In genomic region chr12:113186666-113187325, GRCh38 we compare ENCODE assay signal across 7 cellular contexts. TPM values are rescaled to one million over a fixed set of nuclear protein-coding genes. Genes with fewer than 3 reads are reported as not detected.
DNase-seq lines count a peak whose midpoint lies in the region; ATAC-seq and TF ChIP-seq lines count a peak whose summit lies in the region.

No MANE protein-coding gene starts in this region.

- peaks cover 31% of the 10 kb centered on the region for H3K36me3 ChIP-seq in SK-N-MC (ENCODE audit: insufficient read depth, low read length)
- peaks cover 0 to 17% of the 10 kb centered on the region in 2 donors for H3K36me3 ChIP-seq in gastrocnemius medialis

- in situ Hi-C loops in gastrocnemius medialis (cut with MboI; ENCODE audit: low sequenced_read_pairs in 4 of 4), result loop anchor here in 2 of 4 donors (10.0 to 25.0 kb wide), 2 partner anchors 126 to 148 kb away; partner anchors contain the start of gene SLC8B1 (in 1 of the 2)

- H3K4me3 ChIP-seq in GM12875 (ENCODE audit: low read depth, low read length) (peak overlapping the region; percentile 96), SK-N-MC (peak overlapping the region; percentile 99), fibroblast of mammary gland (ENCODE audit: control insufficient read depth, low read depth, low read length) (peak overlapping the region; percentile 83), gastrocnemius medialis (peak overlapping the region in 3 of 4 donors; percentile 87 to 98 (median 92))

- H3K27me3 ChIP-seq in gastrocnemius medialis, result no peaks in the 10 kb centered on the region

- ATAC-seq in gastrocnemius medialis (no peak), HG02642 (IDR thresholded peaks at IDR 0.05; ENCODE audit: poor library complexity, unreplicated experiment) (no peak), HG02884 (IDR thresholded peaks at IDR 0.05; ENCODE audit: unreplicated experiment) (no peak)

- peaks cover 22 to 24% of the 10 kb centered on the region in 2 donors for H3K4me1 ChIP-seq in gastrocnemius medialis

- TF ChIP-seq POLR2A in gastrocnemius medialis (IDR thresholded peaks at IDR 0.05), result no peak

- H3K9ac ChIP-seq in SK-N-MC (ENCODE audit: insufficient read length), result peak overlapping the region; percentile 99

- DNase-seq in SK-N-MC (ENCODE audit: low read depth, low spot score), result no peak
- DNase-seq in fibroblast of mammary gland (ENCODE audit: low read depth), result no peak
- no peak for DNase-seq in gastrocnemius medialis
- no peak for DNase-seq in activated CD8-positive, alpha-beta memory T cell treated with anti-CD3 and anti-CD28 coated beads, Interleukin-2, amount 50 U/mL, for 4 hours

- intact Hi-C loops in gastrocnemius medialis (cut with DNase I; ENCODE audit: low total_unique reads), result no loop called here

- no peak overlapping the region for H3K27ac ChIP-seq in SK-N-MC
- H3K27ac ChIP-seq in gastrocnemius medialis, result peak overlapping the region; percentile 93 to 100 (median 98)

- H3K9me3 ChIP-seq in SK-N-MC (ENCODE audit: low read depth, low read length), result no peaks in the 10 kb centered on the region
- no peaks in the 10 kb centered on the region for H3K9me3 ChIP-seq in gastrocnemius medialis

- TF ChIP-seq CTCF in GM12875 (IDR thresholded peaks at IDR 0.05; ENCODE audit: borderline replicate concordance, insufficient read depth, low read depth, low read length) (no peak), fibroblast of mammary gland (conservative IDR thresholded peaks at IDR 0.05; ENCODE audit: control insufficient read depth, insufficient read depth, low read depth, low read length) (no peak), gastrocnemius medialis (IDR thresholded peaks at IDR 0.05 in 4 of 5, conservative IDR thresholded peaks at IDR 0.05 in 1 of 5) (no peak)

RNA-seq across cellular contexts. Expression of gene RITA1, which starts 1.3 kb away (rescaled TPM):
- 10 to 100 TPM; 17.7 to 31.2 (median 23.1) TPM for total RNA-seq in gastrocnemius medialis

RNA-seq across cellular contexts. Expression of gene DDX54, which starts 1.5 kb away (rescaled TPM):
- 100 to 1,000 TPM in 3 of 4 donors, 10 to 100 TPM in 1; 90.0 to 144 (median 108) TPM for total RNA-seq in gastrocnemius medialis

RNA-seq across cellular contexts. Expression of gene TPCN1, which starts 34.5 kb away (rescaled TPM):
- 10 to 100 TPM; 21.4 to 27.0 (median 25.4) TPM for total RNA-seq in gastrocnemius medialis

RNA-seq across cellular contexts. Expression of gene CFAP73, which starts 37.3 kb away (rescaled TPM):
- total RNA-seq in gastrocnemius medialis, result not detected

RNA-seq across cellular contexts. Expression of gene RASAL1, which starts 51.2 kb away (rescaled TPM):
- total RNA-seq in gastrocnemius medialis, result not detected
